In the genomic region with DNA sequence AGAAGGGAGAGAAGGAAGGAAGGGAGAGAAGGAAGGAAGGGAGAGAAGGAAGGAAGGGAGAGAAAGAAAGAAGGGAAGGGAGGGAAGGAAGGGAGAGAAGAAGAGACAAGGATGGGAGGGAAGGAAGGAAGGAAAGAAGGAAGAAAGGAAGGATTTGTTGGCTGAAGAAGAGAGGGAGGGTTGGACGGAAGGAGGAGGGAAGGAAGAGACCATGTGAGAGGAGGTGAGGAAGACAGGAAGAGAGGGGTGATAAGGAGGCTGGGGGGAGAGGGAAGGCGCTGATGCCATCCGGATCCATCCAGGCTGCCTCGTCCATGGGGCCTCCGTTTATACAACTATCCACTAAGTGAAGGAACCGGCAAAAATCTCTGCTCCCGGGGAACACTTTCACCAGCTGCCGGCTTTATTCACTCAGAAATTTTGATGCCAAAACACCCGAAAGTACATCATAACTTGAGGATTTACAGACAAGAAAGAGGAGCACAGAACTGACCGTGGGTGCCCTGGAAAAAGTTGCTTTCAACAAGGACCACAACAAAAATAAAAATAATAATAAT, we compare ENCODE assay signal across 17 cellular contexts. TPM values are rescaled to one million over a fixed set of nuclear protein-coding genes. Genes with fewer than 3 reads are reported as not detected.
DNase-seq lines count a peak whose midpoint lies in the region; ATAC-seq, FAIRE-seq and TF ChIP-seq lines count a peak whose summit lies in the region.
"Had no signal": no experiment of that assay in that cellular context is flagged by ENCODE, and none has a peak within 500 bp of the region (broad histone marks: within the 10 kb centered on the region; RNA-seq: fewer than 3 reads in every experiment).

No MANE protein-coding gene starts in this region.

- peak overlapping the region; percentile 78 for H3K27ac Mint-ChIP-seq in endodermal cell
- H3K27ac Mint-ChIP-seq: activated B cell treated with CpG ODN at 0.5 μM for 24 hours; stimulated activated naive CD8-positive, alpha-beta T cell treated with anti-CD3 and anti-CD28 coated beads, Interleukin-15, Interleukin-2, amounts not matched to agents 100 ng/mL and 50 ng/mL, for 24 hours had no signal

- H3K4me1 Mint-ChIP-seq in endodermal cell = peaks cover 22% of the 10 kb centered on the region
- H3K4me1 Mint-ChIP-seq: activated B cell treated with CpG ODN at 0.5 μM for 24 hours, immature natural killer cell had no signal

- peaks cover 9% of the 10 kb centered on the region; the same call in 1 of the 2 replicates for H3K79me2 ChIP-seq in OCI-LY7 (ENCODE audit: insufficient read depth, low read depth, low read length)

- no peak for ATAC-seq in left cardiac atrium
- ATAC-seq: body of pancreas had no signal

- H3K9me2 ChIP-seq in OCI-LY7 (ENCODE audit: insufficient read depth, low read length) = no peaks in the 10 kb centered on the region

- POLR2A ChIA-PET in OCI-LY7 (lab: Charles Lee) = no interaction called here

- no peak overlapping the region for H3K9ac ChIP-seq in endodermal cell (ENCODE audit: extremely low read depth, low read length, poor library complexity, severe bottlenecking)

- no peak overlapping the region for H3K4me2 ChIP-seq in OCI-LY7 (ENCODE audit: low read length)

- H2AFZ ChIP-seq in OCI-LY7 (ENCODE audit: low read length) = no peak overlapping the region

- H4K20me1 ChIP-seq in OCI-LY7 (ENCODE audit: insufficient read depth, low read length) = no peaks in the 10 kb centered on the region

- no peaks in the 10 kb centered on the region for H3K9me3 ChIP-seq in left ventricle myocardium inferior (replicated peaks)
- no peaks in the 10 kb centered on the region for H3K9me3 ChIP-seq in endodermal cell (ENCODE audit: control insufficient read depth, low read length)
- peaks cover under 1% of the 10 kb centered on the region; the same call in 1 of the 2 replicates for H3K9me3 ChIP-seq in OCI-LY7 (ENCODE audit: low read length)
- H3K9me3 ChIP-seq: body of pancreas, MG63 had no signal

- no peaks in the 10 kb centered on the region for H3K27me3 Mint-ChIP-seq in endodermal cell (ENCODE audit: insufficient read depth)
- H3K27me3 Mint-ChIP-seq: activated B cell treated with CpG ODN at 0.5 μM for 24 hours; stimulated activated naive CD8-positive, alpha-beta T cell treated with anti-CD3 and anti-CD28 coated beads, Interleukin-15, Interleukin-2, amounts not matched to agents 100 ng/mL and 50 ng/mL, for 24 hours had no signal

- DNase-seq in left ventricle myocardium inferior = no peak
- no peak for DNase-seq in left cardiac atrium
- DNase-seq in endodermal cell = peak; percentile 37
- DNase-seq in posterior vena cava (ENCODE audit: low spot score) = peak; percentile 62
- DNase-seq in OCI-LY7 (ENCODE audit: low spot score) = no peak
- DNase-seq in HTR-8/SVneo (ENCODE audit: insufficient read length, low spot score) = no peak
- no peak for DNase-seq in stimulated activated naive CD4-positive, alpha-beta T cell treated with Interleukin-2 at 50 U/mL for 16 hours (lab: John Stamatoyannopoulos, UW)
- DNase-seq in activated CD4-positive, alpha-beta T cell treated with anti-CD3 and anti-CD28 coated beads for 48 hours = no peak
- DNase-seq: activated B cell treated with CpG ODN at 0.5 μM for 24 hours, COR-L47, immature natural killer cell, MG63, nucleus accumbens, SW 1271 had no signal

- CTCF ChIA-PET in OCI-LY7 (lab: Charles Lee; ENCODE audit: unreplicated experiment) = no interaction called here

- intact Hi-C loops in left ventricle myocardium inferior (cut with micrococcal nuclease) = no loop called here
- intact Hi-C loops in left cardiac atrium (cut with DNase I) = no loop called here
- intact Hi-C loops in posterior vena cava (cut with DNase I) = no loop called here
- intact Hi-C loops in OCI-LY7 (cut with micrococcal nuclease; ENCODE audit: unreplicated experiment) = no loop called here

- no peak overlapping the region for H3K4me3 Mint-ChIP-seq in endodermal cell
- H3K4me3 Mint-ChIP-seq: activated B cell treated with CpG ODN at 0.5 μM for 24 hours; immature natural killer cell; stimulated activated naive CD8-positive, alpha-beta T cell treated with anti-CD3 and anti-CD28 coated beads, Interleukin-15, Interleukin-2, amounts not matched to agents 100 ng/mL and 50 ng/mL, for 24 hours had no signal

- peaks cover 60% of the 10 kb centered on the region for H3K36me3 Mint-ChIP-seq in endodermal cell (ENCODE audit: low read depth)

- H3K27me3 ChIP-seq in left ventricle myocardium inferior (ENCODE audit: low read depth) (no peaks in the 10 kb centered on the region), endodermal cell (ENCODE audit: control insufficient read depth, insufficient read depth, low read length, poor library complexity, severe bottlenecking) (no peaks in the 10 kb centered on the region)
- H3K27me3 ChIP-seq: body of pancreas, MG63 had no signal

- TF ChIP-seq CTCF in left ventricle myocardium inferior (IDR thresholded peaks at IDR 0.05; ENCODE audit: borderline replicate concordance) (no peak), endodermal cell (conservative IDR thresholded peaks at IDR 0.05) (no peak), OCI-LY7 (conservative IDR thresholded peaks at IDR 0.05; ENCODE audit: low read length) (no peak)

- FAIRE-seq in HTR-8/SVneo (lab: Jason Lieb, UNC) = no peak
- FAIRE-seq: RCC 7860 had no signal

- H3K4me3 ChIP-seq in left ventricle myocardium inferior (no peak overlapping the region), endodermal cell (ENCODE audit: low read length) (no peak overlapping the region), OCI-LY7 (ENCODE audit: low read depth, low read length, poor library complexity, severe bottlenecking) (no peak overlapping the region)
- H3K4me3 ChIP-seq: body of pancreas, MG63 had no signal

- 90 to 91% methylated on average over 6 to 10 of the region's 10 CpGs for WGBS in endodermal cell (ENCODE audit: insufficient coverage in 1 of 2, insufficient read length in 1 of 2), 2 experiments

- peaks cover 37% of the 10 kb centered on the region for H3K4me1 ChIP-seq in left ventricle myocardium inferior
- H3K4me1 ChIP-seq in endodermal cell (ENCODE audit: control insufficient read depth, insufficient read depth, low read length) = no peaks in the 10 kb centered on the region
- peaks cover 2% of the 10 kb centered on the region for H3K4me1 ChIP-seq in OCI-LY7 (ENCODE audit: insufficient read depth, low read length, poor library complexity, severe bottlenecking)

- peaks cover 2% of the 10 kb centered on the region for H3K9me3 Mint-ChIP-seq in endodermal cell
- H3K9me3 Mint-ChIP-seq: activated B cell treated with CpG ODN at 0.5 μM for 24 hours; immature natural killer cell; stimulated activated naive CD8-positive, alpha-beta T cell treated with anti-CD3 and anti-CD28 coated beads, Interleukin-15, Interleukin-2, amounts not matched to agents 100 ng/mL and 50 ng/mL, for 24 hours had no signal

- no TSS peak for BruUV-seq in OCI-LY7 (replicated peaks; lab: Mats Ljungman, UMichigan)

- peak overlapping the region; percentile 84 for H3K27ac ChIP-seq in left ventricle myocardium inferior (replicated peaks)
- no peak overlapping the region for H3K27ac ChIP-seq in endodermal cell (ENCODE audit: low read depth, low read length)
- H3K27ac ChIP-seq in OCI-LY7 (ENCODE audit: low read depth, low read length, poor library complexity, severe bottlenecking) = no peak overlapping the region

- H3K36me3 ChIP-seq in left ventricle myocardium inferior (peaks cover 46% of the 10 kb centered on the region), endodermal cell (ENCODE audit: control insufficient read depth, insufficient read depth, low read length) (peaks cover 39% of the 10 kb centered on the region), OCI-LY7 (ENCODE audit: insufficient read depth, low read length) (peaks cover 67% of the 10 kb centered on the region)

RNA-seq across cellular contexts. Expression of a gene that starts 14.9 kb away (rescaled TPM):
- total RNA-seq in left ventricle myocardium inferior (35.3 TPM), left cardiac atrium (10 to 100 TPM; 21.0 to 34.0 TPM), endodermal cell (10 to 100 TPM; 36.5 to 45.4 TPM), posterior vena cava (10 to 100 TPM; 16.0 to 18.9 TPM), OCI-LY7 (2022) (25.2 and 29.0 TPM in 2 replicates)
- 43.9 TPM for polyA plus RNA-seq in endodermal cell (2013, experiment 1 of 2)
- polyA plus RNA-seq in endodermal cell (2013, experiment 2 of 2) = 47.7 TPM
- 30.9 and 33.8 TPM in 2 replicates for total RNA-seq in OCI-LY7 (2014; rRNA removed; shearing (Covaris generic))

RNA-seq across cellular contexts. Expression of a gene that starts 14.9 kb away (rescaled TPM):
- total RNA-seq in left ventricle myocardium inferior = 64.8 TPM
- total RNA-seq in left cardiac atrium = 10 to 100 TPM; 37.7 to 45.0 TPM
- total RNA-seq in endodermal cell = 10 to 100 TPM; 55.8 to 71.9 TPM
- polyA plus RNA-seq in endodermal cell (2013, experiment 1 of 2) = 39.2 TPM
- polyA plus RNA-seq in endodermal cell (2013, experiment 2 of 2) = 41.0 TPM
- total RNA-seq in posterior vena cava = 10 to 100 TPM; 33.4 to 34.1 TPM
- total RNA-seq in OCI-LY7 (2014; rRNA removed; shearing (Covaris generic)) = 51.1 and 58.7 TPM in 2 replicates
- 57.6 and 61.6 TPM in 2 replicates for total RNA-seq in OCI-LY7 (2022)

Comparison
In these comparisons a context has a peak if more than half of its experiments do, and no peak if none do; other contexts are left out.
1. DNase-seq: peak in endodermal cell (single experiment) and posterior vena cava (single experiment); none in left ventricle myocardium inferior (single experiment), left cardiac atrium (single experiment), OCI-LY7 (single experiment), HTR-8/SVneo (single experiment), stimulated activated naive CD4-positive, alpha-beta T cell treated with Interleukin-2 at 50 U/mL for 16 hours (single experiment) and activated CD4-positive, alpha-beta T cell treated with anti-CD3 and anti-CD28 coated beads for 48 hours (single experiment).